ENCODE assay signal across 8 cellular contexts in the genomic region with DNA sequence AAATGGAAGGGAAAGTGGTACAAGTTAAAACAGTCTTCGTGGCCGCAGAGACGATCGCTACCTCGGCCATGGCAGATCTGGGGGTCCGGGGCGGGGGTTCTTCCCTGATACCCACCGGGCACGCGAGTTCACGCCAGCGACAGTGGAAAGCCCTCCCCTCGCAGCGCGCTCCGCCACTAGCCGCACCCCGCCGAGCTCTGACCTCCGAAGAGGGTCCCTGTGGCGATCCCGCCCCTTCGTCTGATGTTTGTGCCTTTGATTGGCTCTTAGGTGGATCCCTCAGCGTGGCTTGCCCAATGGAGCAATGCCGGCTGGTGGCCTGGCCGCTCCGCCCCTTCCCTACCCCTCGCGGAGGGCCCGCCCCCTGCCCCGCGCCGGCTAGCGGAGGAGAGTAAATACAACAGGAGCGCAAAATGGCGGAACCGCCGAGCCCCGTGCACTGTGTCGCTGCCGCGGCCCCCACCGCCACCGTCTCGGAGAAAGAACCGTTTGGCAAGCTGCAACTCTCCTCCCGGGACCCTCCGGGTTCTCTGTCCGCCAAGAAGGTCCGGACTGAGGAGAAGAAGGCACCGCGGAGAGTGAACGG. TPM values are rescaled to one million over a fixed set of nuclear protein-coding genes. Genes with fewer than 3 reads are reported as not detected.
DNase-seq lines count a peak whose midpoint lies in the region; ATAC-seq, FAIRE-seq and TF ChIP-seq lines count a peak whose summit lies in the region.

A gene (plus strand): TSS at position 403 of the 586 bp plus-strand sequence. CDS start 11 bp downstream, at position 414.

- no peaks in the 10 kb centered on the region for H3K27me3 ChIP-seq in Caco-2 (replicated peaks; ENCODE audit: control insufficient read depth, insufficient read depth, low read length)
- no peaks in the 10 kb centered on the region for H3K27me3 ChIP-seq in H1 (replicated peaks in 1 of 4; ENCODE audit: control insufficient read depth in 3 of 4, extremely low read depth in 1 of 4, insufficient read depth in 3 of 4, low read length in 3 of 4)
- H3K27me3 ChIP-seq in mesendoderm (ENCODE audit: insufficient read depth, low read length, poor library complexity), result no peaks in the 10 kb centered on the region

- H4K8ac ChIP-seq in H1 (ENCODE audit: extremely low read depth, insufficient read depth, low read length) (peak within 1 kb of the TSS; percentile 98), mesendoderm (ENCODE audit: low read depth, low read length) (no peak within 1 kb of the TSS)

- H4K20me1 ChIP-seq in H1 (replicated peaks in 1 of 2; ENCODE audit: control insufficient read depth in 1 of 2, insufficient read depth in 2 of 2, low read length in 2 of 2), result peaks cover 6 to 19% of the 10 kb centered on the region in 2 experiments

- H2AFZ ChIP-seq in H1 (ENCODE audit: low read length), result peak within 1 kb of the TSS; percentile 80; the same call in 1 of the 2 replicates

- H2BK12ac ChIP-seq in H1 (ENCODE audit: low read depth, low read length), result peak within 1 kb of the TSS; percentile 72; the same call in 1 of the 2 replicates

- H3K4ac ChIP-seq in H1 (replicated peaks; ENCODE audit: insufficient read length, low read depth, low read length), result peak within 1 kb of the TSS; percentile 53
- peak within 1 kb of the TSS; percentile 74 for H3K4ac ChIP-seq in mesendoderm (ENCODE audit: low read depth, low read length)

- no peaks in the 10 kb centered on the region for H3K9me3 Mint-ChIP-seq in Caco-2 (ENCODE audit: unreplicated experiment)

- H4K5ac ChIP-seq in H1 (ENCODE audit: insufficient read length, low read depth, low read length) (peak within 1 kb of the TSS; percentile 89), mesendoderm (ENCODE audit: low read length) (no peak within 1 kb of the TSS)

- peaks cover 30% of the 10 kb centered on the region for H3K4me1 Mint-ChIP-seq in Caco-2 (ENCODE audit: low read depth, unreplicated experiment)

- H2AK5ac ChIP-seq in H1 (ENCODE audit: low read depth, low read length) (no peak within 1 kb of the TSS), mesendoderm (ENCODE audit: low read length) (no peak within 1 kb of the TSS)

- H2BK20ac ChIP-seq in H1 (ENCODE audit: low read length), result no peak within 1 kb of the TSS

- intact Hi-C loops in Caco-2 (cut with micrococcal nuclease; ENCODE audit: unreplicated experiment), result loop anchor here (1.0 to 2.0 kb wide), 4 partner anchors 17 to 63 kb away; no protein-coding TSS in a partner anchor

- TF ChIP-seq CTCF in Caco-2 (IDR thresholded peaks at IDR 0.05; ENCODE audit: insufficient read depth in 1 of 2, low read depth in 1 of 2, low read length in 1 of 2, severe bottlenecking in 1 of 2, unreplicated experiment in 1 of 2), result peak in 1 of 2 experiments; percentile 10
- TF ChIP-seq CTCF in H1 (IDR thresholded peaks at IDR 0.05; ENCODE audit: control extremely low read depth in 1 of 3, insufficient read depth in 1 of 3, low read depth in 1 of 3, low read length in 3 of 3), result peak in 2 of 3 experiments; percentile 7 to 19; a peak in 3 of 4 replicates

- H3K4me2 ChIP-seq in H1 (ENCODE audit: insufficient read depth in 1 of 2, low read depth in 2 of 2, low read length in 2 of 2) (peak within 1 kb of the TSS; percentile 90 to 93), mesendoderm (ENCODE audit: low read length) (peak within 1 kb of the TSS; percentile 84)

- peaks cover 24% of the 10 kb centered on the region for H3K4me1 ChIP-seq in Caco-2
- H3K4me1 ChIP-seq in H1 (replicated peaks in 1 of 4; ENCODE audit: control insufficient read depth in 3 of 4, insufficient read depth in 4 of 4, low read length in 3 of 4), result peaks cover 0 to 3% (median 1%) of the 10 kb centered on the region in 4 experiments; a peak in 1 of 7 replicates
- peaks cover 2% of the 10 kb centered on the region for H3K4me1 ChIP-seq in mesendoderm (ENCODE audit: control insufficient read depth, low read depth, low read length)

- H3K27ac Mint-ChIP-seq in Caco-2 (ENCODE audit: unreplicated experiment), result peak within 1 kb of the TSS; percentile 97

- peak within 1 kb of the TSS; percentile 100 for H3K4me3 Mint-ChIP-seq in Caco-2 (ENCODE audit: unreplicated experiment)

- DNase-seq in Caco-2 (peak; percentile 99), HT1080 (ENCODE audit: low read depth) (peak; percentile 94), NOMO-1 treated with DMSO at 0.1 percent for 48 hours (lab: John Stamatoyannopoulos, UW; ENCODE audit: unreplicated experiment) (peak; percentile 100), H1 (ENCODE audit: low read depth in 1 of 2, low spot score in 2 of 2) (peak; percentile 86 to 96), mesendoderm (peak; percentile 99)
- peak; percentile 81 to 95 (median 93) for DNase-seq in activated CD8-positive, alpha-beta memory T cell treated with anti-CD3 and anti-CD28 coated beads for 48 hours (ENCODE audit: low read depth in 2 of 3, low spot score in 2 of 3)
- peak; percentile 95 for DNase-seq in stimulated activated CD8-positive, alpha-beta memory T cell treated with anti-CD3 and anti-CD28 coated beads, Interleukin-15, amount 100 ng/mL, for 1 hour (ENCODE audit: low read depth)

- 1% methylated on average over 42 of the region's 53 CpGs; no CpG with 5 or more reads in 1 of the 2 experiments for WGBS in H1 (ENCODE audit: extremely low coverage in 1 of 2, insufficient coverage in 1 of 2, insufficient read length in 1 of 2, insufficient replicate concordance in 2 of 2, low coverage in 1 of 2, low lambda C conversion rate in 2 of 2, missing lambda C conversion rate in 1 of 2), 2 experiments
- WGBS in mesendoderm (ENCODE audit: extremely low coverage, insufficient coverage, low lambda C conversion rate), result no CpG with 5 or more reads among the region's 53 CpGs

- H2BK5ac ChIP-seq in H1 (ENCODE audit: low read depth, low read length), result peak within 1 kb of the TSS; percentile 97
- peak within 1 kb of the TSS; percentile 96 for H2BK5ac ChIP-seq in mesendoderm (ENCODE audit: low read length)

- no peak within 1 kb of the TSS for H2BK15ac ChIP-seq in H1 (ENCODE audit: low read length)
- no peak within 1 kb of the TSS for H2BK15ac ChIP-seq in mesendoderm (replicated peaks; ENCODE audit: low read depth)

- no peaks in the 10 kb centered on the region for H3K27me3 Mint-ChIP-seq in Caco-2 (ENCODE audit: insufficient read depth, unreplicated experiment)

- peaks cover 5% of the 10 kb centered on the region; the same call in 1 of the 2 replicates for H3K23me2 ChIP-seq in H1 (ENCODE audit: low read depth, low read length)

- POLR2A ChIA-PET in Caco-2 (lab: Charles Lee) (interaction anchor here (0.5 to 0.9 kb wide), 6 partner anchors 9 to 324 kb away, joined by 3 read pairs; no protein-coding TSS in a partner anchor), H1 (lab: Charles Lee; ENCODE audit: partially characterized antibody) (interaction anchor here (0.6 to 1.6 kb wide), 20 partner anchors 9 to 103 kb away, joined by 3 to 7 read pairs (median 3); no protein-coding TSS in a partner anchor)

- peak; percentile 93 for ATAC-seq in GM21360 (IDR thresholded peaks at IDR 0.05; ENCODE audit: unreplicated experiment)

- TF ChIP-seq EP300 in H1 (IDR thresholded peaks at IDR 0.05; ENCODE audit: borderline replicate concordance in 1 of 2, low read depth in 2 of 2, low read length in 2 of 2), result no peak

- TF ChIP-seq POLR2A in H1 (IDR thresholded peaks at IDR 0.05; ENCODE audit: control extremely low read depth in 1 of 2, low read depth in 2 of 2, low read length in 2 of 2), result peak; percentile 82 to 93

- FAIRE-seq in H1 (lab: Jason Lieb, UNC), result no peak

- H3K27ac ChIP-seq in H1 (ENCODE audit: low read depth, low read length) (peak within 1 kb of the TSS; percentile 86), mesendoderm (ENCODE audit: low read depth, low read length) (peak within 1 kb of the TSS; percentile 86)

- H3K23ac ChIP-seq in H1 (ENCODE audit: insufficient read length) (no peak within 1 kb of the TSS), mesendoderm (ENCODE audit: low read length) (peak within 1 kb of the TSS; percentile 66)

- no TSS peak for BruUV-seq in Caco-2 (replicated peaks; lab: Mats Ljungman, UMichigan)

- peak within 1 kb of the TSS; percentile 95 for H4K91ac ChIP-seq in H1 (replicated peaks; ENCODE audit: insufficient read length, low read length)

- H3K36me3 Mint-ChIP-seq in Caco-2 (ENCODE audit: insufficient read depth, unreplicated experiment), result peaks cover 30% of the 10 kb centered on the region

- H3K14ac ChIP-seq in H1 (ENCODE audit: insufficient read length), result no peak within 1 kb of the TSS

- H3K79me1 ChIP-seq in H1 (ENCODE audit: low read depth, low read length), result peaks cover 9% of the 10 kb centered on the region; the same call in 1 of the 2 replicates
- peaks cover 12% of the 10 kb centered on the region for H3K79me1 ChIP-seq in mesendoderm (ENCODE audit: low read length)

- H3K4me3 ChIP-seq in Caco-2 (ENCODE audit: low read depth, low read length) (peak within 1 kb of the TSS; percentile 99), H1 (ENCODE audit: extremely low read depth in 1 of 4, insufficient read depth in 2 of 4, low read depth in 3 of 4, low read length in 4 of 4) (peak within 1 kb of the TSS; percentile 91 to 96 (median 95)), mesendoderm (ENCODE audit: low read length) (peak within 1 kb of the TSS; percentile 99)

- CTCF ChIA-PET in Caco-2 (lab: Charles Lee) (interaction anchor here (0.5 to 1.5 kb wide), 3 partner anchors 32 to 280 kb away, joined by 4 to 7 read pairs (median 4); a partner anchor contains a TSS), H1 (lab: Charles Lee; ENCODE audit: partially characterized antibody) (interaction anchor here (0.5 to 2.4 kb wide), 8 partner anchors 9 to 208 kb away, joined by 3 to 7 read pairs (median 4); no protein-coding TSS in a partner anchor)

- no peaks in the 10 kb centered on the region; the same call in 1 of the 2 replicates for H3K36me3 ChIP-seq in Caco-2 (ENCODE audit: control insufficient read depth, insufficient read depth, low read length)
- peaks cover 0 to 2% (median 0%) of the 10 kb centered on the region in 4 experiments; a peak in 1 of 8 replicates for H3K36me3 ChIP-seq in H1 (ENCODE audit: control insufficient read depth in 2 of 4, insufficient read depth in 4 of 4, low read length in 3 of 4)
- H3K36me3 ChIP-seq in mesendoderm (ENCODE audit: control insufficient read depth, insufficient read depth, low read length), result no peaks in the 10 kb centered on the region

- TF ChIP-seq RAD21 in H1 (IDR thresholded peaks at IDR 0.05 in 1 of 2, conservative IDR thresholded peaks at IDR 0.05 in 1 of 2; ENCODE audit: low read depth in 2 of 2, low read length in 2 of 2), result no peak; a peak in 1 of 4 replicates

- H2BK120ac ChIP-seq in H1 (replicated peaks; ENCODE audit: low read depth, low read length), result peak within 1 kb of the TSS; percentile 94
- H2BK120ac ChIP-seq in mesendoderm (ENCODE audit: low read depth, low read length), result no peak within 1 kb of the TSS

- no peaks in the 10 kb centered on the region for H3K9me3 ChIP-seq in Caco-2
- H3K9me3 ChIP-seq in H1 (ENCODE audit: insufficient read depth in 2 of 2, low read depth in 1 of 2, low read length in 1 of 2), result no peaks in the 10 kb centered on the region

- H3K9ac ChIP-seq in H1 (replicated peaks in 1 of 4; ENCODE audit: extremely low read depth in 1 of 4, low read depth in 3 of 4, low read length in 3 of 4) (peak within 1 kb of the TSS; percentile 91 to 94 (median 93)), mesendoderm (ENCODE audit: low read length) (peak within 1 kb of the TSS; percentile 99)

- H3K79me2 ChIP-seq in H1 (ENCODE audit: control insufficient read depth in 1 of 2, insufficient read depth in 2 of 2, low read length in 2 of 2), result peaks cover 3 to 86% of the 10 kb centered on the region in 2 experiments; a peak in 3 of 4 replicates
- H3K79me2 ChIP-seq in mesendoderm (ENCODE audit: control insufficient read depth, insufficient read depth, low read length), result peaks cover 48% of the 10 kb centered on the region

- H3K18ac ChIP-seq in H1 (ENCODE audit: extremely low read depth, low read length) (peak within 1 kb of the TSS; percentile 97), mesendoderm (ENCODE audit: low read length) (peak within 1 kb of the TSS; percentile 63)

- H3K56ac ChIP-seq in H1 (replicated peaks; ENCODE audit: insufficient read length, low read depth, low read length), result peak within 1 kb of the TSS; percentile 83
- peak within 1 kb of the TSS; percentile 99 for H3K56ac ChIP-seq in mesendoderm (ENCODE audit: low read length)

RNA-seq across cellular contexts. Expression of the gene that starts here (rescaled TPM):
- 21.4 and 25.3 TPM in 2 replicates for total RNA-seq in Caco-2 (2022)
- total RNA-seq in HT1080 (2014; rRNA removed; shearing (Covaris generic)), result 16.5 and 17.8 TPM in 2 replicates
- polyA plus RNA-seq in HT1080 (2015; cell fraction: cytosol; rRNA removed), result 12.0 and 15.6 TPM in 2 replicates
- polyA plus RNA-seq in HT1080 (2015; cell fraction: nucleus; rRNA removed), result 26.3 and 29.7 TPM in 2 replicates
- total RNA-seq in H1 (2021; fragmentation: NEBNext Ultra II Directional; extraction: Animal tissue kit (Norgen Biotek cat#: 25700)), result 22.1 and 22.6 TPM in 2 replicates
- polyA plus RNA-seq in H1 (2011; rRNA removed), result 3.9 and 4.1 TPM in 2 replicates
- 5.2 TPM for polyA plus RNA-seq in H1 (2011; cell fraction: cytosol; rRNA removed)
- 3.2 TPM for polyA plus RNA-seq in H1 (2011; cell fraction: nucleus; rRNA removed)
- 9.8 to 12.4 TPM (median 10.6 TPM) in 4 replicates for polyA plus RNA-seq in H1 (2012, experiment 1 of 2)
- 2.7 TPM for polyA plus RNA-seq in H1 (2012, experiment 2 of 2)
- 11.6 TPM for polyA plus RNA-seq in H1 (2013, experiment 1 of 2)
- 12.1 TPM for polyA plus RNA-seq in H1 (2013, experiment 2 of 2)
- 15.6 and 20.0 TPM in 2 replicates for polyA minus RNA-seq in H1 (2011; rRNA and poly(A)+ RNA removed)
- polyA minus RNA-seq in H1 (2011; cell fraction: cytosol; rRNA and poly(A)+ RNA removed), result 11.2 TPM
- polyA minus RNA-seq in H1 (2011; cell fraction: nucleus; rRNA and poly(A)+ RNA removed), result 21.1 TPM
- 10.8 TPM for polyA plus RNA-seq in mesendoderm (2013, experiment 1 of 2)
- polyA plus RNA-seq in mesendoderm (2013, experiment 2 of 2), result 10.7 TPM

Comparison
In these comparisons a context has a peak if more than half of its experiments do, and no peak if none do; other contexts are left out.
1. Peak in every context shown above with its lines: DNase-seq, ATAC-seq, H3K4me3 ChIP-seq and H3K27ac ChIP-seq.